ENCODE assay signal across 8 cellular contexts in genomic region chr1:245380790-245381535, GRCh38.
DNase-seq lines count a peak whose midpoint lies in the region; ATAC-seq, FAIRE-seq and TF ChIP-seq lines count a peak whose summit lies in the region.

No MANE protein-coding gene starts in this region.

- H3K9me3 Mint-ChIP-seq in activated CD8-positive, alpha-beta memory T cell treated with anti-CD3 and anti-CD28 coated beads, Interleukin-2, amount 10 ng/mL, durations not matched to agents 7 days and 5 days (ENCODE audit: low read depth): no peaks in the 10 kb centered on the region

- H3K36me3 ChIP-seq in H7 (replicated peaks; ENCODE audit: control insufficient read depth, insufficient read depth, low read length) (no peaks in the 10 kb centered on the region), keratinocyte (ENCODE audit: control insufficient read depth in 2 of 2, extremely low read depth in 1 of 2, insufficient read depth in 2 of 2, low read length in 2 of 2) (no peaks in the 10 kb centered on the region), upper lobe of left lung (no peaks in the 10 kb centered on the region)

- peak; percentile 51 for TF ChIP-seq CTCF in AG04450 (IDR thresholded peaks at IDR 0.05; ENCODE audit: low read depth, low read length)
- TF ChIP-seq CTCF in VCaP (conservative IDR thresholded peaks at IDR 0.05): peak; percentile 67
- TF ChIP-seq CTCF in keratinocyte (optimal IDR thresholded peaks at IDR 0.05 in 1 of 3, IDR thresholded peaks at IDR 0.05 in 1 of 3, conservative IDR thresholded peaks at IDR 0.05 in 1 of 3; ENCODE audit: extremely low read depth in 1 of 3, insufficient read depth in 2 of 3, low read length in 3 of 3): peak in 2 of 3 experiments; percentile 1 to 3
- no peak for TF ChIP-seq CTCF in upper lobe of left lung (IDR thresholded peaks at IDR 0.05)

- H3K4me3 ChIP-seq in AG04450 (ENCODE audit: low read depth, low read length): no peak overlapping the region
- no peak overlapping the region for H3K4me3 ChIP-seq in H7 (ENCODE audit: insufficient read depth, low read depth, low read length)
- H3K4me3 ChIP-seq in keratinocyte (ENCODE audit: control insufficient read depth in 2 of 3, extremely low read depth in 1 of 3, insufficient read depth in 2 of 3, low read depth in 1 of 3, low read length in 3 of 3): no peak overlapping the region
- no peak overlapping the region for H3K4me3 ChIP-seq in upper lobe of left lung

- no peak overlapping the region for H3K4me2 ChIP-seq in keratinocyte (ENCODE audit: control insufficient read depth, extremely low read depth, insufficient read depth, low read depth, low read length)

- peaks cover 29% of the 10 kb centered on the region for H3K27me3 Mint-ChIP-seq in activated CD8-positive, alpha-beta memory T cell treated with anti-CD3 and anti-CD28 coated beads, Interleukin-2, amount 10 ng/mL, durations not matched to agents 7 days and 5 days

- no peak overlapping the region for H2AFZ ChIP-seq in keratinocyte (ENCODE audit: control insufficient read depth, low read length)

- no peaks in the 10 kb centered on the region for H4K20me1 ChIP-seq in keratinocyte (ENCODE audit: control insufficient read depth, extremely low read depth, insufficient read depth, low read length)

- H3K27ac ChIP-seq in AG04450 (ENCODE audit: low read depth, low read length): no peak overlapping the region
- no peak overlapping the region for H3K27ac ChIP-seq in VCaP
- H3K27ac ChIP-seq in keratinocyte (ENCODE audit: control insufficient read depth, insufficient read depth, low read length): no peak overlapping the region
- no peak overlapping the region for H3K27ac ChIP-seq in upper lobe of left lung

- TF ChIP-seq EP300 in upper lobe of left lung (IDR thresholded peaks at IDR 0.05): no peak

- CTCF ChIA-PET in AG04450 (lab: Charles Lee): interaction anchor here (0.6 to 1.2 kb wide), 17 partner anchors 9 to 630 kb away, joined by 3 to 14 read pairs (median 4); no protein-coding TSS in a partner anchor
- CTCF ChIA-PET in activated CD8-positive, alpha-beta memory T cell treated with anti-CD3 and anti-CD28 coated beads, Interleukin-2, amount 10 ng/mL, durations not matched to agents 7 days and 5 days (lab: Charles Lee): interaction anchor here (0.8 to 1.2 kb wide), 4 partner anchors 213 to 231 kb away, joined by 3 to 8 read pairs (median 6); no protein-coding TSS in a partner anchor

- H3K4me1 Mint-ChIP-seq in activated CD8-positive, alpha-beta memory T cell treated with anti-CD3 and anti-CD28 coated beads, Interleukin-2, amount 10 ng/mL, durations not matched to agents 7 days and 5 days: peaks cover 15% of the 10 kb centered on the region

- no peak overlapping the region for H3K27ac Mint-ChIP-seq in activated CD8-positive, alpha-beta memory T cell treated with anti-CD3 and anti-CD28 coated beads, Interleukin-2, amount 10 ng/mL, durations not matched to agents 7 days and 5 days

- no peaks in the 10 kb centered on the region for H3K79me2 ChIP-seq in keratinocyte (ENCODE audit: control insufficient read depth, insufficient read depth, low read length)

- no peaks in the 10 kb centered on the region for H3K9me1 ChIP-seq in keratinocyte (ENCODE audit: control insufficient read depth, extremely low read depth, insufficient read depth, low read length)

- no peaks in the 10 kb centered on the region for H3K4me1 ChIP-seq in keratinocyte (ENCODE audit: control insufficient read depth, extremely low read depth, insufficient read depth, low read length)
- no peaks in the 10 kb centered on the region for H3K4me1 ChIP-seq in upper lobe of left lung

- POLR2A ChIA-PET in AG04450 (lab: Yijun Ruan, JAX): interaction anchor here (0.7 kb wide), 1 partner anchor 718 kb away, joined by 4 read pairs; no protein-coding TSS in a partner anchor

- FAIRE-seq in keratinocyte (lab: Jason Lieb, UNC): no peak

- H3K9ac ChIP-seq in keratinocyte (ENCODE audit: control insufficient read depth, extremely low read depth, insufficient read depth, low read length): no peak overlapping the region

- DNase-seq in AG04450 (ENCODE audit: low read depth, low spot score) (no peak), H7 (peak; percentile 63), keratinocyte (ENCODE audit: low read depth, low spot score) (no peak), ureter (ENCODE audit: low spot score) (no peak), upper lobe of left lung (no peak), HuH-7 (ENCODE audit: low spot score) (no peak)
- DNase-seq in activated CD8-positive, alpha-beta memory T cell treated with anti-CD3 and anti-CD28 coated beads, Interleukin-2, amount 10 ng/mL, durations not matched to agents 7 days and 5 days: no peak

- no peak overlapping the region for H3K4me3 Mint-ChIP-seq in activated CD8-positive, alpha-beta memory T cell treated with anti-CD3 and anti-CD28 coated beads, Interleukin-2, amount 10 ng/mL, durations not matched to agents 7 days and 5 days

- dilution Hi-C loops in keratinocyte (cut with MboI; ENCODE audit: extremely low pct_ligation_motif_present, low sequenced_read_pairs): no loop called here

- H3K27me3 ChIP-seq in AG04450 (ENCODE audit: control insufficient read depth, insufficient read depth, low read length) (no peaks in the 10 kb centered on the region), H7 (ENCODE audit: control insufficient read depth, insufficient read depth, low read length) (no peaks in the 10 kb centered on the region; the same call in 1 of the 2 replicates), keratinocyte (ENCODE audit: control insufficient read depth, extremely low read depth, insufficient read depth, low read length) (no peaks in the 10 kb centered on the region), upper lobe of left lung (no peaks in the 10 kb centered on the region)

- no peak for ATAC-seq in activated CD8-positive, alpha-beta memory T cell treated with anti-CD3 and anti-CD28 coated beads, Interleukin-2, amount 10 ng/mL, durations not matched to agents 7 days and 5 days
- ATAC-seq in upper lobe of left lung (ENCODE audit: low FRiP score in 2 of 2): no peak

- no peaks in the 10 kb centered on the region for H3K36me3 Mint-ChIP-seq in activated CD8-positive, alpha-beta memory T cell treated with anti-CD3 and anti-CD28 coated beads, Interleukin-2, amount 10 ng/mL, durations not matched to agents 7 days and 5 days

- WGBS in upper lobe of left lung, 2 donors: 83 to 86% methylated on average over 11 of the region's 11 CpGs

- no peaks in the 10 kb centered on the region for H3K9me3 ChIP-seq in AG04450 (ENCODE audit: control insufficient read depth, insufficient read depth, low read length)
- no peaks in the 10 kb centered on the region for H3K9me3 ChIP-seq in keratinocyte (ENCODE audit: control insufficient read depth, low read depth, low read length)
- no peaks in the 10 kb centered on the region for H3K9me3 ChIP-seq in upper lobe of left lung

- no peak for TF ChIP-seq POLR2A in upper lobe of left lung (IDR thresholded peaks at IDR 0.05)

Comparison
In these comparisons a context has a peak if more than half of its experiments do, and no peak if none do; other contexts are left out.
1. CTCF ChIP-seq: peak in AG04450 (single experiment), VCaP (single experiment) and keratinocyte (2 of 3); none in upper lobe of left lung (0 of 6).